ENCODE assay signal across 13 cellular contexts in genomic region chr3:52089691-52090090, GRCh38. TPM values are rescaled to one million over a fixed set of nuclear protein-coding genes. Genes with fewer than 3 reads are reported as not detected.
DNase-seq lines count a peak whose midpoint lies in the region; ATAC-seq and TF ChIP-seq lines count a peak whose summit lies in the region.
"Had no signal": no experiment of that assay in that cellular context is flagged by ENCODE, and none has a peak within 500 bp of the region (broad histone marks: within the 10 kb centered on the region; RNA-seq: fewer than 3 reads in every experiment).

No MANE protein-coding gene starts in this region.

- TF ChIP-seq POLR2A in vagina (IDR thresholded peaks at IDR 0.05): no peak

- H3K4me3 ChIP-seq in cardiac muscle cell: no peak overlapping the region
- H3K4me3 ChIP-seq in vagina: no peak overlapping the region
- H3K4me3 ChIP-seq: SK-N-MC had no signal

- no peaks in the 10 kb centered on the region for H3K36me3 ChIP-seq in cardiac muscle cell
- no peaks in the 10 kb centered on the region for H3K36me3 ChIP-seq in vagina

- CTCF ChIA-PET in T-cell (lab: Charles Lee): no interaction called here

- no peaks in the 10 kb centered on the region for H3K9me3 ChIP-seq in cardiac muscle cell (ENCODE audit: low read depth)
- no peaks in the 10 kb centered on the region for H3K9me3 ChIP-seq in vagina

- no peaks in the 10 kb centered on the region for H3K9me3 Mint-ChIP-seq in osteocyte (ENCODE audit: unreplicated experiment)
- H3K9me3 Mint-ChIP-seq in T-cell: no peaks in the 10 kb centered on the region
- H3K9me3 Mint-ChIP-seq: activated naive CD8-positive, alpha-beta T cell treated with anti-CD3 and anti-CD28 coated beads for 36 hours; stimulated activated naive CD8-positive, alpha-beta T cell treated with anti-CD3 and anti-CD28 coated beads, Interleukin-15, Interleukin-2, amounts not matched to agents 100 ng/mL and 50 ng/mL, for 24 hours had no signal

- H3K4me1 ChIP-seq in cardiac muscle cell (ENCODE audit: low read depth) (peaks cover 58% of the 10 kb centered on the region), vagina (peaks cover 37% of the 10 kb centered on the region)

- no peak for TF ChIP-seq CTCF in cardiac muscle cell (IDR thresholded peaks at IDR 0.05; ENCODE audit: low read depth, low read length)
- no peak for TF ChIP-seq CTCF in osteocyte (IDR thresholded peaks at IDR 0.05)
- no peak for TF ChIP-seq CTCF in vagina (IDR thresholded peaks at IDR 0.05)

- no peak overlapping the region for H3K4me3 Mint-ChIP-seq in osteocyte (ENCODE audit: unreplicated experiment)
- H3K4me3 Mint-ChIP-seq in T-cell: no peak overlapping the region
- H3K4me3 Mint-ChIP-seq: activated naive CD8-positive, alpha-beta T cell treated with anti-CD3 and anti-CD28 coated beads for 36 hours; stimulated activated naive CD8-positive, alpha-beta T cell treated with anti-CD3 and anti-CD28 coated beads, Interleukin-15, Interleukin-2, amounts not matched to agents 100 ng/mL and 50 ng/mL, for 24 hours had no signal

- no peaks in the 10 kb centered on the region for H3K27me3 ChIP-seq in cardiac muscle cell
- no peaks in the 10 kb centered on the region for H3K27me3 ChIP-seq in vagina

- no peaks in the 10 kb centered on the region for H3K27me3 Mint-ChIP-seq in osteocyte (ENCODE audit: unreplicated experiment)
- H3K27me3 Mint-ChIP-seq in T-cell: no peaks in the 10 kb centered on the region
- H3K27me3 Mint-ChIP-seq: activated naive CD8-positive, alpha-beta T cell treated with anti-CD3 and anti-CD28 coated beads for 36 hours; stimulated activated naive CD8-positive, alpha-beta T cell treated with anti-CD3 and anti-CD28 coated beads, Interleukin-15, Interleukin-2, amounts not matched to agents 100 ng/mL and 50 ng/mL, for 24 hours had no signal

- intact Hi-C loops in Right ventricle myocardium inferior (cut with DNase I): no loop called here
- intact Hi-C loops in cardiac septum (cut with DNase I): no loop called here
- intact Hi-C loops in vagina (cut with DNase I): no loop called here

- DNase-seq in Right ventricle myocardium inferior (ENCODE audit: missing footprints) (peak; percentile 8), cardiac septum (ENCODE audit: low spot score) (no peak), cardiac muscle cell (ENCODE audit: low read depth in 1 of 2, low spot score in 1 of 2) (no peak), osteocyte (ENCODE audit: extremely low spot score, unreplicated experiment) (no peak), vagina (ENCODE audit: extremely low spot score in 2 of 2) (no peak), ureter (ENCODE audit: low spot score) (no peak), T-cell (no peak)
- DNase-seq: 8988T; activated naive CD8-positive, alpha-beta T cell treated with anti-CD3 and anti-CD28 coated beads for 36 hours; NCI-H2081 had no signal

- H3K4me1 Mint-ChIP-seq in osteocyte (ENCODE audit: unreplicated experiment) (peaks cover 63% of the 10 kb centered on the region), T-cell (peaks cover 21 to 25% (median 21%) of the 10 kb centered on the region in 3 donors)

- peak overlapping the region; percentile 83 for H3K27ac ChIP-seq in cardiac muscle cell
- H3K27ac ChIP-seq in vagina: peak overlapping the region; percentile 87

- ATAC-seq in Right ventricle myocardium inferior (no peak), GM19328 (IDR thresholded peaks at IDR 0.05; ENCODE audit: unreplicated experiment) (no peak), T-cell (replicated peaks in 1 of 4) (no peak)

- H3K27ac Mint-ChIP-seq in osteocyte (ENCODE audit: unreplicated experiment): peak overlapping the region; percentile 91
- no peak overlapping the region for H3K27ac Mint-ChIP-seq in T-cell
- H3K27ac Mint-ChIP-seq: activated naive CD8-positive, alpha-beta T cell treated with anti-CD3 and anti-CD28 coated beads for 36 hours; stimulated activated naive CD8-positive, alpha-beta T cell treated with anti-CD3 and anti-CD28 coated beads, Interleukin-15, Interleukin-2, amounts not matched to agents 100 ng/mL and 50 ng/mL, for 24 hours had no signal

- POLR2A ChIA-PET in T-cell (lab: Charles Lee): no interaction called here

- H3K36me3 Mint-ChIP-seq in osteocyte (ENCODE audit: unreplicated experiment): no peaks in the 10 kb centered on the region
- no peaks in the 10 kb centered on the region for H3K36me3 Mint-ChIP-seq in T-cell

RNA-seq across cellular contexts. Expression of gene DUSP7, which starts 33.3 kb away (rescaled TPM):
- total RNA-seq in Right ventricle myocardium inferior (25.0 TPM), cardiac septum (21.2 TPM), cardiac muscle cell (32.2 and 39.5 TPM in 2 replicates), osteocyte (19.4 and 21.2 TPM in 2 replicates), vagina (59.9 TPM), ureter (22.2 TPM), T-cell (10 to 100 TPM; 11.3 to 41.3 (median 39.0) TPM)
- 7.1 and 13.1 TPM in 2 replicates for polyA plus RNA-seq in cardiac muscle cell
